Comparison of ENCODE assay signal across 25 cellular contexts in genomic region chr6:133903855-133904254, GRCh38. TPM values are rescaled to one million over a fixed set of nuclear protein-coding genes. Genes with fewer than 3 reads are reported as not detected.
DNase-seq lines count a peak whose midpoint lies in the region; ATAC-seq, FAIRE-seq and TF ChIP-seq lines count a peak whose summit lies in the region.
"Had no signal": no experiment of that assay in that cellular context is flagged by ENCODE, and none has a peak within 500 bp of the region (broad histone marks: within the 10 kb centered on the region; RNA-seq: fewer than 3 reads in every experiment).

No MANE protein-coding gene starts in this region.

- H3K79me2 ChIP-seq in HepG2 (ENCODE audit: insufficient read depth, low read length) = no peaks in the 10 kb centered on the region

- H4K20me1 ChIP-seq in HepG2 (ENCODE audit: insufficient read depth, low read length) = no peaks in the 10 kb centered on the region
- H4K20me1 ChIP-seq: BLaER1 had no signal

- no peak for ATAC-seq in HepG2
- ATAC-seq in right lobe of liver = no peak
- no peak for ATAC-seq in foreskin keratinocyte

- 5% methylated on average over 2 of the region's 2 CpGs for WGBS in HepG2 (ENCODE audit: low lambda C conversion rate)
- WGBS in right lobe of liver (ENCODE audit: insufficient coverage, low coverage, low lambda C conversion rate, missing lambda C conversion rate) = 83% methylated on average over 2 of the region's 2 CpGs
- WGBS in small intestine, 3 donors = 81 to 94% (median 91%) methylated on average over 2 of the region's 2 CpGs

- TF ChIP-seq EP300 in HepG2 (IDR thresholded peaks at IDR 0.05; ENCODE audit: low read depth in 2 of 2, low read length in 2 of 2) (no peak), HepG2 (CRISPR knock-in tag; IDR thresholded peaks at IDR 0.05; ENCODE audit: borderline replicate concordance) (no peak)

- H3K4me3 ChIP-seq in HepG2 (replicated peaks in 1 of 3; ENCODE audit: insufficient read depth in 1 of 3, low read depth in 2 of 3, low read length in 3 of 3) = no peak overlapping the region
- H3K4me3 ChIP-seq in right lobe of liver = no peak overlapping the region
- H3K4me3 ChIP-seq in small intestine (ENCODE audit: low read depth in 1 of 2, low read length in 2 of 2) = no peak overlapping the region
- H3K4me3 ChIP-seq: BLaER1 had no signal

- FAIRE-seq in HepG2 (lab: Jason Lieb, UNC) (no peak), endometrium (lab: Jason Lieb, UNC) (peak; percentile 54), small intestine (lab: Jason Lieb, UNC) (peak; percentile 36)
- FAIRE-seq: D721Med, G401.6, GM12891, GM19239 had no signal

- in situ Hi-C loops in HepG2 (cut with HindIII; ENCODE audit: extremely low pct_ligation_motif_present, low pct_unique_long_range_greater_than_20kb) = no loop called here

- TF ChIP-seq POLR2A in HepG2 (IDR thresholded peaks at IDR 0.05; ENCODE audit: insufficient read depth in 1 of 2, low read depth in 2 of 2, low read length in 2 of 2) (no peak), right lobe of liver (IDR thresholded peaks at IDR 0.05) (no peak)

- H3K27me3 ChIP-seq in HepG2 (ENCODE audit: control insufficient read depth in 1 of 2, insufficient read depth in 2 of 2, low read length in 2 of 2) = peaks cover 0 to 5% of the 10 kb centered on the region in 2 experiments; a peak in 1 of 5 replicates
- no peaks in the 10 kb centered on the region for H3K27me3 ChIP-seq in right lobe of liver
- peaks cover 0 to 7% of the 10 kb centered on the region in 2 donors for H3K27me3 ChIP-seq in small intestine (ENCODE audit: control insufficient read depth in 2 of 2, insufficient read depth in 2 of 2, low read length in 2 of 2)
- H3K27me3 ChIP-seq in foreskin keratinocyte = peaks cover 70% of the 10 kb centered on the region
- H3K27me3 ChIP-seq: BLaER1 had no signal

- H3K36me3 ChIP-seq in HepG2 (replicated peaks in 1 of 2; ENCODE audit: control insufficient read depth in 1 of 2, insufficient read depth in 2 of 2, low read length in 2 of 2) = no peaks in the 10 kb centered on the region
- H3K36me3 ChIP-seq in right lobe of liver = no peaks in the 10 kb centered on the region
- no peaks in the 10 kb centered on the region for H3K36me3 ChIP-seq in small intestine (ENCODE audit: control insufficient read depth in 2 of 2, insufficient read depth in 2 of 2, low read length in 2 of 2)
- H3K36me3 ChIP-seq: BE2C, BLaER1 had no signal

- CTCF ChIA-PET in HepG2 (lab: Yijun Ruan, JAX; ENCODE audit: low intra/inter-chr PET ratio, low total read pairs) = no interaction called here

- no TSS peak for BruUV-seq in HepG2 (replicated peaks; lab: Mats Ljungman, UMichigan)

- H3K9ac ChIP-seq in HepG2 (ENCODE audit: insufficient read depth, low read depth, low read length) = no peak overlapping the region
- H3K9ac ChIP-seq: BLaER1 had no signal

- H3K4me2 ChIP-seq in HepG2 (ENCODE audit: low read depth, low read length) = no peak overlapping the region
- H3K4me2 ChIP-seq: BLaER1 had no signal

- H3K9me3 ChIP-seq in HepG2 (ENCODE audit: low read length) (no peaks in the 10 kb centered on the region), right lobe of liver (no peaks in the 10 kb centered on the region), small intestine (ENCODE audit: control insufficient read depth, low read depth) (no peaks in the 10 kb centered on the region)
- H3K9me3 ChIP-seq: BE2C, BLaER1, Caco-2 had no signal

- no peaks in the 10 kb centered on the region for H3K4me1 ChIP-seq in HepG2 (ENCODE audit: insufficient read depth, low read length)
- no peaks in the 10 kb centered on the region for H3K4me1 ChIP-seq in right lobe of liver
- H3K4me1 ChIP-seq in small intestine (ENCODE audit: control insufficient read depth in 2 of 2, insufficient read depth in 1 of 2, low read depth in 1 of 2, low read length in 1 of 2) = peaks cover 0 to 5% of the 10 kb centered on the region in 2 donors
- no peaks in the 10 kb centered on the region for H3K4me1 ChIP-seq in foreskin keratinocyte
- H3K4me1 ChIP-seq: BE2C, BLaER1, Caco-2 had no signal

- H2AFZ ChIP-seq in HepG2 (ENCODE audit: low read length) = no peak overlapping the region

- intact Hi-C loops in HepG2 (cut with micrococcal nuclease; ENCODE audit: unreplicated experiment) (no loop called here), right lobe of liver (cut with DNase I) (no loop called here)

- DNase-seq in HepG2 (ENCODE audit: low spot score) (no peak), right lobe of liver (no peak), small intestine (no peak), NCI-H1092 treated with DMSO at 0.1 percent for 48 hours (lab: John Stamatoyannopoulos, UW) (no peak), foreskin keratinocyte (no peak)
- DNase-seq: ACHN; BE2C; C1 segment of cervical spinal cord; Caco-2; Calu3; CD4-positive, alpha-beta memory T cell; CD4-positive, CD25-positive, alpha-beta regulatory T cell; CD8-positive, alpha-beta memory T cell; DMS79 treated with DMSO at 0.1 percent for 48 hours; GF-D8 had no signal

- TF ChIP-seq RAD21 in HepG2 (CRISPR knock-in tag; IDR thresholded peaks at IDR 0.05) = no peak

- H3K27ac ChIP-seq in HepG2 (ENCODE audit: extremely low read length, insufficient read depth, low read length) (no peak overlapping the region), right lobe of liver (no peak overlapping the region), small intestine (ENCODE audit: low read depth in 1 of 2, low read length in 1 of 2) (no peak overlapping the region), foreskin keratinocyte (no peak overlapping the region)
- H3K27ac ChIP-seq: 22Rv1, BLaER1 had no signal

- TF ChIP-seq CTCF in HepG2 (CRISPR knock-in tag; IDR thresholded peaks at IDR 0.05) (no peak), right lobe of liver (IDR thresholded peaks at IDR 0.05) (no peak), foreskin keratinocyte (conservative IDR thresholded peaks at IDR 0.05) (no peak)

- POLR2A ChIA-PET in HepG2 (lab: Yijun Ruan, JAX) = no interaction called here

TF ChIP-seq in HepG2, 621 proteins besides CTCF, POLR2A, EP300 and RAD21 (continues in another document):
- TF ChIP-seq ZNF7 (CRISPR knock-in tag; IDR thresholded peaks at IDR 0.05) = no peak
- no peak for TF ChIP-seq ZBTB21 (CRISPR knock-in tag; IDR thresholded peaks at IDR 0.05)

RNA-seq across cellular contexts. Expression of gene TCF21, which starts 14.9 kb away (rescaled TPM):
- not detected in 2 replicates for total RNA-seq in HepG2 (2016; rRNA removed; fragmentation: Illumina TruSeq; extraction: Trizol)
- total RNA-seq in HepG2 (2016; cell fraction: cytosol; rRNA removed; fragmentation: Illumina TruSeq; extraction: Trizol; ENCODE audit: low read depth) = not detected in 2 replicates
- total RNA-seq in HepG2 (2016; cell fraction: insoluble cytoplasmic fraction; rRNA removed; fragmentation: Illumina TruSeq; extraction: Trizol) = not detected in 2 replicates
- total RNA-seq in HepG2 (2016; cell fraction: membrane; rRNA removed; fragmentation: Illumina TruSeq; extraction: Trizol) = not detected in 2 replicates
- not detected in 2 replicates for total RNA-seq in HepG2 (2016; cell fraction: nucleus; rRNA removed; fragmentation: Illumina TruSeq; extraction: Trizol)
- polyA plus RNA-seq in HepG2 (2011; rRNA removed) = not detected in 2 replicates
- not detected in 2 replicates for polyA plus RNA-seq in HepG2 (2011; cell fraction: cytosol; rRNA removed)
- polyA plus RNA-seq in HepG2 (2011; cell fraction: nucleus; rRNA removed) = not detected in 2 replicates
- not detected in 2 replicates for polyA plus RNA-seq in HepG2 (2012)
- not detected in 2 replicates for polyA plus RNA-seq in HepG2 (2016; cell fraction: cytosol; fragmentation: Illumina TruSeq; extraction: Trizol; ENCODE audit: low read depth)
- not detected in 2 replicates for polyA plus RNA-seq in HepG2 (2016; cell fraction: insoluble cytoplasmic fraction; fragmentation: Illumina TruSeq; extraction: Trizol; ENCODE audit: low read depth)
- not detected in 2 replicates for polyA plus RNA-seq in HepG2 (2016; cell fraction: membrane; fragmentation: Illumina TruSeq; extraction: Trizol; ENCODE audit: low read depth)
- not detected in 2 replicates for polyA plus RNA-seq in HepG2 (2016; cell fraction: nucleus; fragmentation: Illumina TruSeq; extraction: Trizol; ENCODE audit: insufficient read depth, low read depth)
- polyA minus RNA-seq in HepG2 (2011; rRNA and poly(A)+ RNA removed; ENCODE audit: low replicate concordance) = 0.09 TPM in 1 of 2 replicates, not detected in the other
- not detected in 2 replicates for polyA minus RNA-seq in HepG2 (2011; cell fraction: cytosol; rRNA and poly(A)+ RNA removed)
- not detected in 2 replicates for polyA minus RNA-seq in HepG2 (2011; cell fraction: nucleus; rRNA and poly(A)+ RNA removed)
- total RNA-seq in right lobe of liver = 1 to 10 TPM in 3 of 6 experiments, under 1 TPM in 3; 0.46 to 1.5 (median 0.99) TPM
- 10 to 100 TPM in 1 of 3 donors, 1 to 10 TPM in 1, under 1 TPM in 1; 0.45 to 10.8 (median 6.9) TPM for polyA plus RNA-seq in small intestine
- total RNA-seq in foreskin keratinocyte = not detected in 2 replicates
- not detected in 2 replicates for polyA plus RNA-seq in foreskin keratinocyte
- total RNA-seq: A172; A673; Caco-2; Calu3; CD4-positive, alpha-beta memory T cell; CD4-positive, CD25-positive, alpha-beta regulatory T cell; CD8-positive, alpha-beta memory T cell had no signal
- polyA plus RNA-seq: CD14-positive monocyte; CD4-positive, alpha-beta memory T cell; CD4-positive, CD25-positive, alpha-beta regulatory T cell; CD8-positive, alpha-beta memory T cell had no signal

RNA-seq across cellular contexts. Expression of gene TBPL1, which starts 49.2 kb away (rescaled TPM):
- total RNA-seq in HepG2 (2016; rRNA removed; fragmentation: Illumina TruSeq; extraction: Trizol) (39.3 and 47.7 TPM in 2 replicates), right lobe of liver (10 to 100 TPM in 2 of 6 experiments, 1 to 10 TPM in 4; 6.0 to 11.5 (median 9.4) TPM), foreskin keratinocyte (38.1 and 41.5 TPM in 2 replicates)
- total RNA-seq in HepG2 (2016; cell fraction: cytosol; rRNA removed; fragmentation: Illumina TruSeq; extraction: Trizol; ENCODE audit: low read depth) = 47.1 and 47.5 TPM in 2 replicates
- 38.0 and 46.0 TPM in 2 replicates for total RNA-seq in HepG2 (2016; cell fraction: insoluble cytoplasmic fraction; rRNA removed; fragmentation: Illumina TruSeq; extraction: Trizol)
- total RNA-seq in HepG2 (2016; cell fraction: membrane; rRNA removed; fragmentation: Illumina TruSeq; extraction: Trizol) = 75.7 and 77.8 TPM in 2 replicates
- 22.3 and 25.5 TPM in 2 replicates for total RNA-seq in HepG2 (2016; cell fraction: nucleus; rRNA removed; fragmentation: Illumina TruSeq; extraction: Trizol)
- polyA plus RNA-seq in HepG2 (2011; rRNA removed) (20.2 and 25.3 TPM in 2 replicates), small intestine (10 to 100 TPM; 17.4 to 31.1 (median 29.5) TPM), foreskin keratinocyte (32.5 and 37.6 TPM in 2 replicates)
- polyA plus RNA-seq in HepG2 (2011; cell fraction: cytosol; rRNA removed) = 10.7 and 14.1 TPM in 2 replicates
- 5.8 and 9.1 TPM in 2 replicates for polyA plus RNA-seq in HepG2 (2011; cell fraction: nucleus; rRNA removed)
- polyA plus RNA-seq in HepG2 (2012) = 22.0 and 27.1 TPM in 2 replicates
- 37.3 and 45.6 TPM in 2 replicates for polyA plus RNA-seq in HepG2 (2016; cell fraction: cytosol; fragmentation: Illumina TruSeq; extraction: Trizol; ENCODE audit: low read depth)
- 57.8 and 60.3 TPM in 2 replicates for polyA plus RNA-seq in HepG2 (2016; cell fraction: insoluble cytoplasmic fraction; fragmentation: Illumina TruSeq; extraction: Trizol; ENCODE audit: low read depth)
- polyA plus RNA-seq in HepG2 (2016; cell fraction: membrane; fragmentation: Illumina TruSeq; extraction: Trizol; ENCODE audit: low read depth) = 72.2 and 77.9 TPM in 2 replicates
- 46.2 and 47.2 TPM in 2 replicates for polyA plus RNA-seq in HepG2 (2016; cell fraction: nucleus; fragmentation: Illumina TruSeq; extraction: Trizol; ENCODE audit: insufficient read depth, low read depth)
- 4.1 and 10.0 TPM in 2 replicates for polyA minus RNA-seq in HepG2 (2011; rRNA and poly(A)+ RNA removed; ENCODE audit: low replicate concordance)
- polyA minus RNA-seq in HepG2 (2011; cell fraction: cytosol; rRNA and poly(A)+ RNA removed) = 13.8 and 17.3 TPM in 2 replicates
- 9.4 and 10.9 TPM in 2 replicates for polyA minus RNA-seq in HepG2 (2011; cell fraction: nucleus; rRNA and poly(A)+ RNA removed)
